Comparison of ENCODE assay signal across 1 cellular context in the genomic region with DNA sequence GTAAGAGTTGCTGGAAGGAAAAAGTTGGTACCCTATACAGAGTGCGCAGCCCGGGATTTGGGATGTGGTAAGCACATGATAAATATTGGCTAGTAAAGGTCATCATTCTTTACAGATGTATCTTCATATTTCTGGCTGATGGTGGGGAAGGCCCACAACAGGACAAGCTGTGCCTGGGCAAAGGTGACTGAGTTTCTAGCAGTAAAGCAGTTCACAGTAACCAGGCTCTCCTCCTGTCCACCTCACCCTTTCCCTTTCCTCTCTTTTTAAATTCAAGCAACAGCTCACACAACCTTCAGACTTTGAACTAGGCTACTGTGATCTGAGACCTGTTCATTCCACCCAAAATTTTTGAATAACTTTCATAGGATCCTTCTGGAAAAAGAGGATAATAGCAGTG.
TF ChIP-seq lines count a peak whose summit lies in the region.

No MANE protein-coding gene starts in this region.

TF ChIP-seq in HCT116, 20 proteins besides CTCF, POLR2A, EP300 and RAD21:
- TF ChIP-seq, protein P1, sequence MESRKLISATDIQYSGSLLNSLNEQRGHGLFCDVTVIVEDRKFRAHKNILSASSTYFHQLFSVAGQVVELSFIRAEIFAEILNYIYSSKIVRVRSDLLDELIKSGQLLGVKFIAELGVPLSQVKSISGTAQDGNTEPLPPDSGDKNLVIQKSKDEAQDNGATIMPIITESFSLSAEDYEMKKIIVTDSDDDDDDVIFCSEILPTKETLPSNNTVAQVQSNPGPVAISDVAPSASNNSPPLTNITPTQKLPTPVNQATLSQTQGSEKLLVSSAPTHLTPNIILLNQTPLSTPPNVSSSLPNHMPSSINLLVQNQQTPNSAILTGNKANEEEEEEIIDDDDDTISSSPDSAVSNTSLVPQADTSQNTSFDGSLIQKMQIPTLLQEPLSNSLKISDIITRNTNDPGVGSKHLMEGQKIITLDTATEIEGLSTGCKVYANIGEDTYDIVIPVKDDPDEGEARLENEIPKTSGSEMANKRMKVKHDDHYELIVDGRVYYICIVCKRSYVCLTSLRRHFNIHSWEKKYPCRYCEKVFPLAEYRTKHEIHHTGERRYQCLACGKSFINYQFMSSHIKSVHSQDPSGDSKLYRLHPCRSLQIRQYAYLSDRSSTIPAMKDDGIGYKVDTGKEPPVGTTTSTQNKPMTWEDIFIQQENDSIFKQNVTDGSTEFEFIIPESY (IDR thresholded peaks at IDR 0.05; ENCODE audit: extremely low read depth, insufficient replicate concordance, low read length) = no peak
- TF ChIP-seq CEBPB (IDR thresholded peaks at IDR 0.05; ENCODE audit: low read depth) (no peak), POLR2AphosphoS5 (IDR thresholded peaks at IDR 0.05; ENCODE audit: low read depth, low read length) (no peak), SP1 (IDR thresholded peaks at IDR 0.05; ENCODE audit: low read depth) (no peak), JUND (IDR thresholded peaks at IDR 0.05) (no peak), SIN3A (IDR thresholded peaks at IDR 0.05; ENCODE audit: low read depth) (no peak), SRF (IDR thresholded peaks at IDR 0.05; ENCODE audit: low read depth) (no peak), ZNF274 (IDR thresholded peaks at IDR 0.05; ENCODE audit: low read depth, low read length) (no peak)
- TF ChIP-seq, protein P2, sequence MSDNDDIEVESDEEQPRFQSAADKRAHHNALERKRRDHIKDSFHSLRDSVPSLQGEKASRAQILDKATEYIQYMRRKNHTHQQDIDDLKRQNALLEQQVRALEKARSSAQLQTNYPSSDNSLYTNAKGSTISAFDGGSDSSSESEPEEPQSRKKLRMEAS (IDR thresholded peaks at IDR 0.05) = no peak
TF ChIP-seq in HCT116: peak in this region for 0.
